1 cellular context compared by ENCODE assay signal in the genomic region with DNA sequence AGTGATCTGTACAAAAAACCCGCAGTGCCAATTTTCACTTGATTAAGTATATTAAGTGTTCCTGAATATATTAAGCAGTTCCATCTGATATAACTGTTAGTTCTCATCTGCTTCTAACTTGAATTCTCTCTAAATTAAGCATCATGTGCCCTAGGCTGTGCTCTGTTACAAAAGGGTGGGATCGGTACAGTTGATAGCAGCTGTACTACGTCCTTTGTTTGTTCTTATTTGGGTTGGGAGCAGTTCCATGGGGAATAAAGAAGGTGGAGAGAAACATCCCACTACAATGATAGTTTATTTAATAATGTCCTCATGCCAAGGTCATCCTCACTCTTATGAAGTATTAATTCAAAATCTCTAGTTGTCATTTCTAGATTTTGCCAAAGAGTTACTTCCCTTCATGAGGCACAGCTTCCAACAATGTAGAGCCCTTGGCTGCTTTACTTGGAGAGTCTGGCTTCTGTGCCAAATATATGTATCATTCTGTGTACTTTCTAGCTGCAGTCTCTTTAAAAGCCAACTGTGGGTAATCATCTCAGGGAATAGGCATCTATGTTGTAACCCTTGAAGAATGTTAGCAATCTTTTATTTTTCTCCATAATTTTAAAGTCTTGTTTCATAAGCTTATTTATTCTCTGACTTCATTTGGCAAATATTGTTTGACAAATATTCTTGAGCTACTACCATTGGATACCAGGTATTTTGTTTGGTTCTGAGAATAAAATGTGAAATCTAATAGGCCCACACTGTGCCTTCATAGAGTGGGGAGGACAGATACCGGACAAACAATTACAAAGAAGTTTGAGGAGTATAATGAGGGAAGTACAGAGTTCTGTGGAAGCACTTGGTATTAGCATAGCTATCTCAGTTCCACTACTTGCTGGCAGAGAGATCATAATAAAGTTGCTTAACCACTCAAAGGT.
TF ChIP-seq lines count a peak whose summit lies in the region.

No MANE protein-coding gene starts in this region.

TF ChIP-seq in GM12878, 131 proteins besides CTCF, POLR2A, EP300 and RAD21:
- TF ChIP-seq ZNF384 (IDR thresholded peaks at IDR 0.05; ENCODE audit: borderline replicate concordance, low read depth, low read length) = no peak
- no peak for TF ChIP-seq HDAC2 (IDR thresholded peaks at IDR 0.05)
- TF ChIP-seq POLR2AphosphoS2 (IDR thresholded peaks at IDR 0.05; ENCODE audit: low read depth, low read length) = no peak
- TF ChIP-seq TCF12 (IDR thresholded peaks at IDR 0.05; ENCODE audit: low read depth, low read length) = no peak
- TF ChIP-seq, protein P1, sequence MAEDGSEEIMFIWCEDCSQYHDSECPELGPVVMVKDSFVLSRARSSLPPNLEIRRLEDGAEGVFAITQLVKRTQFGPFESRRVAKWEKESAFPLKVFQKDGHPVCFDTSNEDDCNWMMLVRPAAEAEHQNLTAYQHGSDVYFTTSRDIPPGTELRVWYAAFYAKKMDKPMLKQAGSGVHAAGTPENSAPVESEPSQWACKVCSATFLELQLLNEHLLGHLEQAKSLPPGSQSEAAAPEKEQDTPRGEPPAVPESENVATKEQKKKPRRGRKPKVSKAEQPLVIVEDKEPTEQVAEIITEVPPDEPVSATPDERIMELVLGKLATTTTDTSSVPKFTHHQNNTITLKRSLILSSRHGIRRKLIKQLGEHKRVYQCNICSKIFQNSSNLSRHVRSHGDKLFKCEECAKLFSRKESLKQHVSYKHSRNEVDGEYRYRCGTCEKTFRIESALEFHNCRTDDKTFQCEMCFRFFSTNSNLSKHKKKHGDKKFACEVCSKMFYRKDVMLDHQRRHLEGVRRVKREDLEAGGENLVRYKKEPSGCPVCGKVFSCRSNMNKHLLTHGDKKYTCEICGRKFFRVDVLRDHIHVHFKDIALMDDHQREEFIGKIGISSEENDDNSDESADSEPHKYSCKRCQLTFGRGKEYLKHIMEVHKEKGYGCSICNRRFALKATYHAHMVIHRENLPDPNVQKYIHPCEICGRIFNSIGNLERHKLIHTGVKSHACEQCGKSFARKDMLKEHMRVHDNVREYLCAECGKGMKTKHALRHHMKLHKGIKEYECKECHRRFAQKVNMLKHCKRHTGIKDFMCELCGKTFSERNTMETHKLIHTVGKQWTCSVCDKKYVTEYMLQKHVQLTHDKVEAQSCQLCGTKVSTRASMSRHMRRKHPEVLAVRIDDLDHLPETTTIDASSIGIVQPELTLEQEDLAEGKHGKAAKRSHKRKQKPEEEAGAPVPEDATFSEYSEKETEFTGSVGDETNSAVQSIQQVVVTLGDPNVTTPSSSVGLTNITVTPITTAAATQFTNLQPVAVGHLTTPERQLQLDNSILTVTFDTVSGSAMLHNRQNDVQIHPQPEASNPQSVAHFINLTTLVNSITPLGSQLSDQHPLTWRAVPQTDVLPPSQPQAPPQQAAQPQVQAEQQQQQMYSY (CRISPR knock-in tag; IDR thresholded peaks at IDR 0.05) = no peak
- TF ChIP-seq TBL1XR1 (IDR thresholded peaks at IDR 0.05; ENCODE audit: low read depth, low read length) = no peak
- TF ChIP-seq HDAC6 (IDR thresholded peaks at IDR 0.05; ENCODE audit: unreplicated experiment) = no peak
- TF ChIP-seq FOXK2 (IDR thresholded peaks at IDR 0.05) = no peak
- TF ChIP-seq, protein P2, sequence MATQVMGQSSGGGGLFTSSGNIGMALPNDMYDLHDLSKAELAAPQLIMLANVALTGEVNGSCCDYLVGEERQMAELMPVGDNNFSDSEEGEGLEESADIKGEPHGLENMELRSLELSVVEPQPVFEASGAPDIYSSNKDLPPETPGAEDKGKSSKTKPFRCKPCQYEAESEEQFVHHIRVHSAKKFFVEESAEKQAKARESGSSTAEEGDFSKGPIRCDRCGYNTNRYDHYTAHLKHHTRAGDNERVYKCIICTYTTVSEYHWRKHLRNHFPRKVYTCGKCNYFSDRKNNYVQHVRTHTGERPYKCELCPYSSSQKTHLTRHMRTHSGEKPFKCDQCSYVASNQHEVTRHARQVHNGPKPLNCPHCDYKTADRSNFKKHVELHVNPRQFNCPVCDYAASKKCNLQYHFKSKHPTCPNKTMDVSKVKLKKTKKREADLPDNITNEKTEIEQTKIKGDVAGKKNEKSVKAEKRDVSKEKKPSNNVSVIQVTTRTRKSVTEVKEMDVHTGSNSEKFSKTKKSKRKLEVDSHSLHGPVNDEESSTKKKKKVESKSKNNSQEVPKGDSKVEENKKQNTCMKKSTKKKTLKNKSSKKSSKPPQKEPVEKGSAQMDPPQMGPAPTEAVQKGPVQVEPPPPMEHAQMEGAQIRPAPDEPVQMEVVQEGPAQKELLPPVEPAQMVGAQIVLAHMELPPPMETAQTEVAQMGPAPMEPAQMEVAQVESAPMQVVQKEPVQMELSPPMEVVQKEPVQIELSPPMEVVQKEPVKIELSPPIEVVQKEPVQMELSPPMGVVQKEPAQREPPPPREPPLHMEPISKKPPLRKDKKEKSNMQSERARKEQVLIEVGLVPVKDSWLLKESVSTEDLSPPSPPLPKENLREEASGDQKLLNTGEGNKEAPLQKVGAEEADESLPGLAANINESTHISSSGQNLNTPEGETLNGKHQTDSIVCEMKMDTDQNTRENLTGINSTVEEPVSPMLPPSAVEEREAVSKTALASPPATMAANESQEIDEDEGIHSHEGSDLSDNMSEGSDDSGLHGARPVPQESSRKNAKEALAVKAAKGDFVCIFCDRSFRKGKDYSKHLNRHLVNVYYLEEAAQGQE (IDR thresholded peaks at IDR 0.05; ENCODE audit: low read depth, low read length) = no peak
- no peak for TF ChIP-seq NR2F1 (conservative IDR thresholded peaks at IDR 0.05)
- TF ChIP-seq ZSCAN29 (IDR thresholded peaks at IDR 0.05) = no peak
- TF ChIP-seq, protein P3, sequence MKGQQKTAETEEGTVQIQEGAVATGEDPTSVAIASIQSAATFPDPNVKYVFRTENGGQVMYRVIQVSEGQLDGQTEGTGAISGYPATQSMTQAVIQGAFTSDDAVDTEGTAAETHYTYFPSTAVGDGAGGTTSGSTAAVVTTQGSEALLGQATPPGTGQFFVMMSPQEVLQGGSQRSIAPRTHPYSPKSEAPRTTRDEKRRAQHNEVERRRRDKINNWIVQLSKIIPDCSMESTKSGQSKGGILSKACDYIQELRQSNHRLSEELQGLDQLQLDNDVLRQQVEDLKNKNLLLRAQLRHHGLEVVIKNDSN (IDR thresholded peaks at IDR 0.05; ENCODE audit: borderline replicate concordance, extremely low read length, insufficient read depth, low read depth, low read length) = no peak
- no peak for TF ChIP-seq ZNF622 (IDR thresholded peaks at IDR 0.05)
TF ChIP-seq in GM12878: peak in this region for 0.
